13 cellular contexts compared by ENCODE assay signal in the genomic region with DNA sequence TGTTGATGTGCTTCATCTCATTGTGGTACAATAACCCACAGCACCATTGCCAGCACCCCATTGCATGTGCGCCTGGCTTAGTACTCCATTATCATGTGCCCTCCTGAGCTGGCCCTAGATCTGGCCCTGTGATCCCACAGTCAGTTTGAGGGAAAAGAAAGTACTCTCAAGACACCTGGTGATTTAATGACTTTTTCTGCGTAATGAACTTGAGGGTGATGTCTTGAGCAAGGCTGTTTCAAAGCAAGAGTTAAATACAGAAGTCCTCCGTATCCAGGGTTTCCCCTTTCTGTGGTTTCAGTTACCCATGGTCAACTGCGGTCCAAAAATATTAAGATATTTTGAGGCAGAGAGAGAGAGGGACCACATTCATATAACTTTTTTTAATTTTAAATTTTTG. TPM values are rescaled to one million over a fixed set of nuclear protein-coding genes. Genes with fewer than 3 reads are reported as not detected.
A peak's percentile ranks its signal among the peaks of the same experiment; 100 is the strongest.
DNase-seq lines count a peak whose midpoint lies in the region; ATAC-seq, FAIRE-seq and TF ChIP-seq lines count a peak whose summit lies in the region.
"Had no signal": no experiment of that assay in that cellular context is flagged by ENCODE, and none has a peak within 500 bp of the region (broad histone marks: within the 10 kb centered on the region; RNA-seq: fewer than 3 reads in every experiment).

No MANE protein-coding gene starts in this region.

- no peaks in the 10 kb centered on the region for H3K36me3 Mint-ChIP-seq in activated CD4-positive, alpha-beta T cell treated with anti-CD3 and anti-CD28 coated beads, Interleukin-2, amount 10 ng/mL, durations not matched to agents 24 days and 14 days (ENCODE audit: low read depth)
- no peaks in the 10 kb centered on the region for H3K36me3 Mint-ChIP-seq in activated CD4-positive, alpha-beta T cell treated with anti-CD3 and anti-CD28 coated beads for 36 hours (ENCODE audit: low read depth)
- peaks cover 2% of the 10 kb centered on the region for H3K36me3 Mint-ChIP-seq in activated naive CD8-positive, alpha-beta T cell treated with anti-CD3 and anti-CD28 coated beads, Interleukin-2, amount 50 U/mL, for 24 hours (ENCODE audit: low read depth)

- ATAC-seq in activated CD4-positive, alpha-beta T cell treated with anti-CD3 and anti-CD28 coated beads for 36 hours: no peak
- peak; percentile 51 for ATAC-seq in HG02884 (IDR thresholded peaks at IDR 0.05; ENCODE audit: unreplicated experiment)
- no peak for ATAC-seq in activated naive CD8-positive, alpha-beta T cell treated with anti-CD3 and anti-CD28 coated beads, Interleukin-2, amount 50 U/mL, for 24 hours
- ATAC-seq: T-helper 17 cell had no signal

- no peak for FAIRE-seq in D721Med (lab: Jason Lieb, UNC)

- H3K4me1 ChIP-seq in breast epithelium: no peaks in the 10 kb centered on the region
- H3K4me1 ChIP-seq: thyroid gland had no signal

- peaks cover 0 to 3% of the 10 kb centered on the region in 2 donors for H3K9me3 ChIP-seq in breast epithelium
- H3K9me3 ChIP-seq: thyroid gland had no signal

- no peaks in the 10 kb centered on the region for H3K36me3 ChIP-seq in breast epithelium
- H3K36me3 ChIP-seq: thyroid gland had no signal

- DNase-seq in activated CD4-positive, alpha-beta T cell treated with anti-CD3 and anti-CD28 coated beads, Interleukin-2, amount 10 ng/mL, durations not matched to agents 24 days and 14 days: peak; percentile 51
- DNase-seq in activated CD4-positive, alpha-beta T cell treated with anti-CD3 and anti-CD28 coated beads for 36 hours: no peak
- DNase-seq in NAMALWA (ENCODE audit: low spot score) (peak; percentile 63), breast epithelium (ENCODE audit: low spot score in 2 of 2) (no peak), D721Med (ENCODE audit: insufficient read length, low spot score) (no peak)
- no peak for DNase-seq in activated naive CD8-positive, alpha-beta T cell treated with anti-CD3 and anti-CD28 coated beads, Interleukin-2, amount 50 U/mL, for 24 hours
- DNase-seq in stimulated activated CD4-positive, alpha-beta T cell treated with anti-CD3 and anti-CD28 coated beads, Interleukin-15, amount 100 ng/mL, for 24 hours: no peak
- DNase-seq: NCI-H1048, NCI-H774, T-helper 17 cell, thyroid gland had no signal

- H3K27me3 Mint-ChIP-seq in activated CD4-positive, alpha-beta T cell treated with anti-CD3 and anti-CD28 coated beads, Interleukin-2, amount 10 ng/mL, durations not matched to agents 24 days and 14 days: peaks cover 2% of the 10 kb centered on the region
- peaks cover 11% of the 10 kb centered on the region for H3K27me3 Mint-ChIP-seq in activated CD4-positive, alpha-beta T cell treated with anti-CD3 and anti-CD28 coated beads for 36 hours
- no peaks in the 10 kb centered on the region for H3K27me3 Mint-ChIP-seq in activated naive CD8-positive, alpha-beta T cell treated with anti-CD3 and anti-CD28 coated beads, Interleukin-2, amount 50 U/mL, for 24 hours

- no peak overlapping the region for H3K4me3 Mint-ChIP-seq in activated CD4-positive, alpha-beta T cell treated with anti-CD3 and anti-CD28 coated beads, Interleukin-2, amount 10 ng/mL, durations not matched to agents 24 days and 14 days
- H3K4me3 Mint-ChIP-seq in activated CD4-positive, alpha-beta T cell treated with anti-CD3 and anti-CD28 coated beads for 36 hours: no peak overlapping the region
- no peak overlapping the region for H3K4me3 Mint-ChIP-seq in activated naive CD8-positive, alpha-beta T cell treated with anti-CD3 and anti-CD28 coated beads, Interleukin-2, amount 50 U/mL, for 24 hours
- H3K4me3 Mint-ChIP-seq: T-helper 17 cell had no signal

- H3K27me3 ChIP-seq in breast epithelium: no peaks in the 10 kb centered on the region
- H3K27me3 ChIP-seq: thyroid gland had no signal

- POLR2A ChIA-PET in activated CD4-positive, alpha-beta T cell treated with anti-CD3 and anti-CD28 coated beads for 36 hours (lab: Charles Lee): no interaction called here

- CTCF ChIA-PET in activated CD4-positive, alpha-beta T cell treated with anti-CD3 and anti-CD28 coated beads for 36 hours (lab: Charles Lee): no interaction called here

- TF ChIP-seq CTCF in breast epithelium (IDR thresholded peaks at IDR 0.05): no peak
- TF ChIP-seq CTCF in D721Med (IDR thresholded peaks at IDR 0.05; ENCODE audit: insufficient read depth, missing control alignments): no peak

- intact Hi-C loops in activated CD4-positive, alpha-beta T cell treated with anti-CD3 and anti-CD28 coated beads, Interleukin-2, amount 10 ng/mL, durations not matched to agents 24 days and 14 days (cut with micrococcal nuclease): no loop called here
- intact Hi-C loops in activated CD4-positive, alpha-beta T cell treated with anti-CD3 and anti-CD28 coated beads for 36 hours (cut with DNase I, micrococcal nuclease): no loop called here
- intact Hi-C loops in breast epithelium (cut with DNase I; ENCODE audit: low total_unique reads): no loop called here

- H3K9me3 Mint-ChIP-seq in activated CD4-positive, alpha-beta T cell treated with anti-CD3 and anti-CD28 coated beads, Interleukin-2, amount 10 ng/mL, durations not matched to agents 24 days and 14 days: no peaks in the 10 kb centered on the region
- H3K9me3 Mint-ChIP-seq in activated CD4-positive, alpha-beta T cell treated with anti-CD3 and anti-CD28 coated beads for 36 hours (ENCODE audit: low read depth): peaks cover 1% of the 10 kb centered on the region
- no peaks in the 10 kb centered on the region for H3K9me3 Mint-ChIP-seq in activated naive CD8-positive, alpha-beta T cell treated with anti-CD3 and anti-CD28 coated beads, Interleukin-2, amount 50 U/mL, for 24 hours

- no peak overlapping the region for H3K4me3 ChIP-seq in breast epithelium
- H3K4me3 ChIP-seq: thyroid gland had no signal

- H3K27ac Mint-ChIP-seq in activated CD4-positive, alpha-beta T cell treated with anti-CD3 and anti-CD28 coated beads, Interleukin-2, amount 10 ng/mL, durations not matched to agents 24 days and 14 days: no peak overlapping the region
- H3K27ac Mint-ChIP-seq in activated CD4-positive, alpha-beta T cell treated with anti-CD3 and anti-CD28 coated beads for 36 hours: no peak overlapping the region
- no peak overlapping the region for H3K27ac Mint-ChIP-seq in activated naive CD8-positive, alpha-beta T cell treated with anti-CD3 and anti-CD28 coated beads, Interleukin-2, amount 50 U/mL, for 24 hours
- H3K27ac Mint-ChIP-seq: T-helper 17 cell had no signal

- peaks cover 2% of the 10 kb centered on the region for H3K4me1 Mint-ChIP-seq in activated CD4-positive, alpha-beta T cell treated with anti-CD3 and anti-CD28 coated beads, Interleukin-2, amount 10 ng/mL, durations not matched to agents 24 days and 14 days
- H3K4me1 Mint-ChIP-seq in activated CD4-positive, alpha-beta T cell treated with anti-CD3 and anti-CD28 coated beads for 36 hours: no peaks in the 10 kb centered on the region
- peaks cover 11% of the 10 kb centered on the region for H3K4me1 Mint-ChIP-seq in activated naive CD8-positive, alpha-beta T cell treated with anti-CD3 and anti-CD28 coated beads, Interleukin-2, amount 50 U/mL, for 24 hours

- H3K27ac ChIP-seq in breast epithelium: no peak overlapping the region
- H3K27ac ChIP-seq: 22Rv1, thyroid gland had no signal

- TF ChIP-seq POLR2A in breast epithelium (IDR thresholded peaks at IDR 0.05): no peak

RNA-seq across cellular contexts. Expression of a gene that starts 16.3 kb away (rescaled TPM):
- total RNA-seq in activated CD4-positive, alpha-beta T cell treated with anti-CD3 and anti-CD28 coated beads, Interleukin-2, amount 10 ng/mL, durations not matched to agents 24 days and 14 days: 0.19 and 0.28 TPM in 2 replicates
- total RNA-seq in activated CD4-positive, alpha-beta T cell treated with anti-CD3 and anti-CD28 coated beads for 36 hours: not detected
- under 1 TPM in 2 of 3 donors, not detected in 1; 0.15 to 0.16 TPM for total RNA-seq in breast epithelium

RNA-seq across cellular contexts. Expression of a gene that starts 39.7 kb away (rescaled TPM):
- 16.0 and 16.8 TPM in 2 replicates for total RNA-seq in activated CD4-positive, alpha-beta T cell treated with anti-CD3 and anti-CD28 coated beads, Interleukin-2, amount 10 ng/mL, durations not matched to agents 24 days and 14 days
- 10 to 100 TPM; 16.2 to 18.2 TPM for total RNA-seq in activated CD4-positive, alpha-beta T cell treated with anti-CD3 and anti-CD28 coated beads for 36 hours
- total RNA-seq in breast epithelium: 10 to 100 TPM; 18.4 to 34.8 (median 30.8) TPM

Comparison
In these comparisons a context has a peak if more than half of its experiments do, and no peak if none do; other contexts are left out.
1. DNase-seq: peak in activated CD4-positive, alpha-beta T cell treated with anti-CD3 and anti-CD28 coated beads, Interleukin-2, amount 10 ng/mL, durations not matched to agents 24 days and 14 days (single experiment) and NAMALWA (single experiment); none in activated CD4-positive, alpha-beta T cell treated with anti-CD3 and anti-CD28 coated beads for 36 hours (single experiment), breast epithelium (0 of 2), activated naive CD8-positive, alpha-beta T cell treated with anti-CD3 and anti-CD28 coated beads, Interleukin-2, amount 50 U/mL, for 24 hours (single experiment), D721Med (single experiment) and stimulated activated CD4-positive, alpha-beta T cell treated with anti-CD3 and anti-CD28 coated beads, Interleukin-15, amount 100 ng/mL, for 24 hours (single experiment).